ENCODE assay signal across 19 cellular contexts in the genomic region with DNA sequence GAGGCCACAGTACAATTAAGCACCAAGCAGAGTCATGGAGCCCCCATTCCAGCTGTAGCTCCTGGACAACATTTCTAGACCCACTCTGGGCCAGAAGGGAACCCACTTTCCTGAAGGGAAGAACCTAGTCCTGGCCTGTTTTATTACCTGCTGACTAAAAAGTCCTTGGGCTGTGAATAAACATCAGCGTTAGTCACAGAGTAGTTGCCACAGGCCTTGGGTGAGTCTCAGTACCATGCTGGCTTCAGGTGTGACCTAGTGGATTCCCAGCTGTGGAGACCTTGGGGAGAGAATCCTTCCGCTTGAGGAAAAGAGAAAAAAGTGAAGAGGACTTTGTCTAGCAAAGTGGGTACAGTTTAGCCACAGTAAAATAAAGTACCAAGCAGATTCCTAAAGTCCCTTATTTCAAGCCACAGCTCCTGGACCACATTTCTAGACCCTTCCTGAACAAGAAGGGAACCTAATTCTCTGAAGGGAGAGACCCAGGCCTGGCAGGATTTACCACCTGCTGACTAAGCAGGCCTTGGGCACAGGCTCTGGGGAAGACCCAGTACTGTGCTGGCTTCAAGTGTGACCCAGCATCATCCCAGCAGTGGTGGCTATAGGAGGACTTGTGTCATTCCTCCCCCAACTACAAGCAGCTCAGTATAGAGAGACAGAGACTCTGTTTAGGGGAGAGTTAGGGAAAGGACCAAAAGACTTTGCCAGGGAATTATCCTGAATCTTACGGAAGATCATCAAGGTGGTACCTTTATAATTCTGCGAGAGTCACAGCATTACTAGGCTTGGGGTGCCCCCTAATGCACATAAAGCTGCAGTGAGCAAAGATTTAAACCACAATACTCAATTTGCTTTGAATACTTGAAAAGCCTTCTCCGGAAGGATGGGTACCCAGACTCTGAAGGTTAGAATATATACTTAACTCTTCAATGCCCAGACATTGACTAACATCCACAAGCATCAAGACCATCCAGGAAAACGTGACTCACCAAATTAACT.
DNase-seq lines count a peak whose midpoint lies in the region; ATAC-seq and TF ChIP-seq lines count a peak whose summit lies in the region.
"Had no signal": no experiment of that assay in that cellular context is flagged by ENCODE, and none has a peak within 500 bp of the region (broad histone marks: within the 10 kb centered on the region; RNA-seq: fewer than 3 reads in every experiment).

No MANE protein-coding gene starts in this region.

- peak; percentile 19; the same call in 1 of the 2 replicates for TF ChIP-seq RAD21 in Ishikawa (IDR thresholded peaks at IDR 0.05; ENCODE audit: low read depth)

- TF ChIP-seq EP300 in Ishikawa (IDR thresholded peaks at IDR 0.05; ENCODE audit: borderline replicate concordance): no peak

- CTCF ChIA-PET in activated naive CD4-positive, alpha-beta T cell treated with anti-CD3 and anti-CD28 coated beads for 36 hours (lab: Charles Lee): interaction anchor here (0.7 to 2.1 kb wide), 2 partner anchors 42 to 909 kb away, joined by 3 to 7 read pairs; no protein-coding TSS in a partner anchor

- H3K9me3 Mint-ChIP-seq in activated naive CD4-positive, alpha-beta T cell treated with anti-CD3 and anti-CD28 coated beads for 36 hours: no peaks in the 10 kb centered on the region

- H3K27ac ChIP-seq in VCaP: no peak overlapping the region
- H3K27ac ChIP-seq: colonic mucosa, parathyroid adenoma, SJCRH30, spleen had no signal

- no peaks in the 10 kb centered on the region for H3K36me3 Mint-ChIP-seq in activated naive CD4-positive, alpha-beta T cell treated with anti-CD3 and anti-CD28 coated beads for 36 hours (ENCODE audit: low read depth)

- peak; percentile 44 for DNase-seq in activated naive CD4-positive, alpha-beta T cell treated with anti-CD3 and anti-CD28 coated beads for 36 hours
- no peak for DNase-seq in activated naive CD4-positive, alpha-beta T cell treated with anti-CD3 and anti-CD28 coated beads, Interleukin-2, amount 50 U/mL, for 16 hours
- DNase-seq in retinal pigment epithelial cell (ENCODE audit: low read depth) (no peak), cerebellar cortex (ENCODE audit: low spot score) (no peak), HCEC 1CT (no peak)
- DNase-seq: activated CD8-positive, alpha-beta memory T cell treated with anti-CD3 and anti-CD28 coated beads, Interleukin-2, amount 50 U/mL, for 48 hours; colonic mucosa; erythroblast; head of caudate nucleus; left cardiac atrium; NCI-H2029 treated with DMSO at 0.1 percent for 48 hours; NCI-H82; SJCRH30; spleen; substantia nigra had no signal

- no peak for ATAC-seq in HG03095 (IDR thresholded peaks at IDR 0.05; ENCODE audit: unreplicated experiment)

- H3K4me3 Mint-ChIP-seq in activated naive CD4-positive, alpha-beta T cell treated with anti-CD3 and anti-CD28 coated beads for 36 hours: no peak overlapping the region

- intact Hi-C loops in activated naive CD4-positive, alpha-beta T cell treated with anti-CD3 and anti-CD28 coated beads for 36 hours (cut with micrococcal nuclease): loop anchor here (1.0 to 2.0 kb wide), 4 partner anchors 41 to 1136 kb away; no protein-coding TSS in a partner anchor

- H3K4me3 ChIP-seq in retinal pigment epithelial cell (ENCODE audit: low read length): no peak overlapping the region
- H3K4me3 ChIP-seq: colonic mucosa, SJCRH30, spleen had no signal

- H3K27me3 Mint-ChIP-seq in activated naive CD4-positive, alpha-beta T cell treated with anti-CD3 and anti-CD28 coated beads for 36 hours (ENCODE audit: low read depth): peaks cover 4% of the 10 kb centered on the region

- H3K27ac Mint-ChIP-seq in activated naive CD4-positive, alpha-beta T cell treated with anti-CD3 and anti-CD28 coated beads for 36 hours: no peak overlapping the region

- TF ChIP-seq CTCF in VCaP (conservative IDR thresholded peaks at IDR 0.05): peak; percentile 36; the same call in 1 of the 2 replicates
- TF ChIP-seq CTCF in retinal pigment epithelial cell (conservative IDR thresholded peaks at IDR 0.05; ENCODE audit: low read depth, low read length): peak; percentile 24

- peaks cover 5% of the 10 kb centered on the region for H3K4me1 Mint-ChIP-seq in activated naive CD4-positive, alpha-beta T cell treated with anti-CD3 and anti-CD28 coated beads for 36 hours (ENCODE audit: low read depth)

TF ChIP-seq in Ishikawa, 13 proteins besides CTCF, POLR2A, EP300 and RAD21:
- no peak for TF ChIP-seq YY1 (IDR thresholded peaks at IDR 0.05; ENCODE audit: low read depth)
- no peak for TF ChIP-seq TEAD4 (IDR thresholded peaks at IDR 0.05)
- TF ChIP-seq CEBPB (IDR thresholded peaks at IDR 0.05): no peak
- TF ChIP-seq, protein P1, sequence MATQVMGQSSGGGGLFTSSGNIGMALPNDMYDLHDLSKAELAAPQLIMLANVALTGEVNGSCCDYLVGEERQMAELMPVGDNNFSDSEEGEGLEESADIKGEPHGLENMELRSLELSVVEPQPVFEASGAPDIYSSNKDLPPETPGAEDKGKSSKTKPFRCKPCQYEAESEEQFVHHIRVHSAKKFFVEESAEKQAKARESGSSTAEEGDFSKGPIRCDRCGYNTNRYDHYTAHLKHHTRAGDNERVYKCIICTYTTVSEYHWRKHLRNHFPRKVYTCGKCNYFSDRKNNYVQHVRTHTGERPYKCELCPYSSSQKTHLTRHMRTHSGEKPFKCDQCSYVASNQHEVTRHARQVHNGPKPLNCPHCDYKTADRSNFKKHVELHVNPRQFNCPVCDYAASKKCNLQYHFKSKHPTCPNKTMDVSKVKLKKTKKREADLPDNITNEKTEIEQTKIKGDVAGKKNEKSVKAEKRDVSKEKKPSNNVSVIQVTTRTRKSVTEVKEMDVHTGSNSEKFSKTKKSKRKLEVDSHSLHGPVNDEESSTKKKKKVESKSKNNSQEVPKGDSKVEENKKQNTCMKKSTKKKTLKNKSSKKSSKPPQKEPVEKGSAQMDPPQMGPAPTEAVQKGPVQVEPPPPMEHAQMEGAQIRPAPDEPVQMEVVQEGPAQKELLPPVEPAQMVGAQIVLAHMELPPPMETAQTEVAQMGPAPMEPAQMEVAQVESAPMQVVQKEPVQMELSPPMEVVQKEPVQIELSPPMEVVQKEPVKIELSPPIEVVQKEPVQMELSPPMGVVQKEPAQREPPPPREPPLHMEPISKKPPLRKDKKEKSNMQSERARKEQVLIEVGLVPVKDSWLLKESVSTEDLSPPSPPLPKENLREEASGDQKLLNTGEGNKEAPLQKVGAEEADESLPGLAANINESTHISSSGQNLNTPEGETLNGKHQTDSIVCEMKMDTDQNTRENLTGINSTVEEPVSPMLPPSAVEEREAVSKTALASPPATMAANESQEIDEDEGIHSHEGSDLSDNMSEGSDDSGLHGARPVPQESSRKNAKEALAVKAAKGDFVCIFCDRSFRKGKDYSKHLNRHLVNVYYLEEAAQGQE (IDR thresholded peaks at IDR 0.05; ENCODE audit: low read depth): no peak
